ENCODE assay signal across 8 cellular contexts in the genomic region with DNA sequence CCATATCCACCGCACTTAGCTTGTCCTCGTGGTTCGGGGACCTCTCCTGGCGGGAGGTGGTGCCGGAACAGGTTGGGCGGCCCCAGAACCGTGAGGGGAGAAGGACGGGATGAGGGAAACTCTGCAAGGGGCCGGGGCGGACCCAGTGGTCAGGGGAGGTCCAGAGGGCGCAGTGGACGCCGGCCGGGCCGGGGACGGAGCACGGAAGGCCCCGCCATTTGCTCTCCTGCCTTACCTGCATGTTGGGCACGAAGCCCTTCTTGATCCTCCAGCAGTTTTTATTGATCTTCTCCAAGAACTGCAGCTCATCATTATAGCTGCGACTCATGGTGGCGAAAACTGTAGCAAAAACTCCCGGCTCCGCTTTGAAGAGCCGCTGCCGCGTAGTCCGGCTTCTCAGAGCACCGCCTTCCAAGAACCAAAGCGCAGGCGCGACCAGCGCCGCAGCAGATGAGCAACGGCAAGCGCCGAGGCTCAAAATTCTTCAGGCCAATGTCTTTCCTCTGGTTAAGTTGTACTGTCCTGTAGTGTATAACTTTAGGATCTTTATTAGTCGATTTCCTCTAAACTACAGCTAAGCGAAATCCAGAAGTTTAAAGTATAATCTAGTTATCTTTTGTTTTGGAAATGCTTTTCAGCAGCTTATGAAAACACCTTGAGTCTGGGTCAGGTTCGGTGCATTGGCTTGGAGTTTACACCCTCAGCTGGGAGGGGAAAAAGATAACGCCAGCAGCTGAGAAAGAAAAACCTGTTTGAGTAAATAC. TPM values are rescaled to one million over a fixed set of nuclear protein-coding genes. Genes with fewer than 3 reads are reported as not detected.
A peak's percentile ranks its signal among the peaks of the same experiment; 100 is the strongest.
DNase-seq lines count a peak whose midpoint lies in the region; ATAC-seq, FAIRE-seq and TF ChIP-seq lines count a peak whose summit lies in the region.

A gene (minus strand): TSS at position 419 of the 764 bp plus-strand sequence. CDS start 91 bp downstream, at position 328.

- no peaks in the 10 kb centered on the region for H3K27me3 ChIP-seq in suprapubic skin

- peaks cover 27% of the 10 kb centered on the region for H3K4me1 ChIP-seq in suprapubic skin

- no peak; the same call in 1 of the 2 replicates for TF ChIP-seq POLR2A in H54 (IDR thresholded peaks at IDR 0.05; ENCODE audit: low read depth, low read length)
- TF ChIP-seq POLR2A in suprapubic skin (IDR thresholded peaks at IDR 0.05), result peak in 1 of 2 donors; percentile 30

- TF ChIP-seq EP300 in suprapubic skin (IDR thresholded peaks at IDR 0.05), result no peak

- TF ChIP-seq CTCF in omental fat pad (IDR thresholded peaks at IDR 0.05) (no peak), suprapubic skin (IDR thresholded peaks at IDR 0.05) (no peak)

- ATAC-seq in omental fat pad (ENCODE audit: low FRiP score), result peak; percentile 88

- H3K36me3 ChIP-seq in suprapubic skin, result peaks cover 18% of the 10 kb centered on the region

- FAIRE-seq in H54 (lab: Jason Lieb, UNC), result peak; percentile 41

- DNase-seq in DMS53 (lab: John Stamatoyannopoulos, UW) (peak; percentile 86), H54 (ENCODE audit: insufficient read length, low spot score) (peak; percentile 59), NCI-H1105 (lab: John Stamatoyannopoulos, UW) (peak; percentile 79), SW480 (ENCODE audit: low spot score) (peak; percentile 84), head of caudate nucleus (peak; percentile 80 to 97 (median 92)), omental fat pad (ENCODE audit: low spot score) (peak; percentile 93), suprapubic skin (ENCODE audit: low spot score in 2 of 2) (peak; percentile 91 to 92)
- DNase-seq in activated naive CD8-positive, alpha-beta T cell treated with anti-CD3 and anti-CD28 coated beads, Interleukin-2, amount 50 U/mL, for 16 hours (ENCODE audit: low read depth, low spot score), result peak; percentile 85

- H3K9me3 ChIP-seq in suprapubic skin, result no peaks in the 10 kb centered on the region

- H3K4me3 ChIP-seq in suprapubic skin, result peak within 1 kb of the TSS; percentile 85

- intact Hi-C loops in head of caudate nucleus (cut with DNase I), result loop anchor here (2.0 kb wide), 1 partner anchor 63 kb away; a partner anchor contains a TSS

- under 1% methylated on average over 38 of the region's 40 CpGs for WGBS in suprapubic skin

- peak within 1 kb of the TSS; percentile 86 for H3K27ac ChIP-seq in suprapubic skin

RNA-seq across cellular contexts. Expression of the gene that starts here (rescaled TPM):
- total RNA-seq in omental fat pad (10 to 100 TPM; 56.1 to 61.7 (median 58.6) TPM), suprapubic skin (100 to 1,000 TPM in 2 of 4 donors, 10 to 100 TPM in 2; 75.1 to 117 (median 97.2) TPM)

Comparison
In these comparisons a context has a peak if more than half of its experiments do, and no peak if none do; other contexts are left out.
1. Peak in every context shown above with its lines: DNase-seq, ATAC-seq, H3K4me3 ChIP-seq and H3K27ac ChIP-seq.